In the genomic region with DNA sequence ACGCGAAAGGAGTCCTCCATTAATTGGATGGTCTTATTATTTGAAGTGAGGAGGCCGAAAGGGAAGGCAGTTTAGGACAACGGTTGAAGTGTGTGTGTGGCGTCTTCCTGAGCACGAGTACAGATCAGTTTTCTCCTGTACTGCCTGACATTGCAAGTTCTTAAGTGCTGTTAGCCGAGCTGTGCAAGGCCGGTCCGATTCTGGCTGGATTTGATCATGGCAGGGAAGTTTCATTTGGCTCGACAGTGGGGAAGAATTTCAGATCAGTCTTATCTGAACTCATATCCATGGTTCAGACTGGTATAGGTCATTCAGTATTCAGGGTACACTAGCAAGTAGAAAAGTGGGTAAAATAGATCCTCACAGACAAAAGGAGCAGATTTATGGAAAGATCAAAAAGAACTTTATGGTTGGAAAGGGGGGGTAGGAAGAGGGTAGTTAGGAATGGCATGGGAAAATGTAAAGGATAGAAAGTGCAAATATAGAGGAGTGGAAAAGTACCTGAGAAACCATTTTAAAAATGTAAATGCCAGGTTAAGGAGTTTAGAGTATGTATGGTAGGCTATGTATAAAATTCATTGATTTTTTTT, we compare ENCODE assay signal across 8 cellular contexts.
DNase-seq lines count a peak whose midpoint lies in the region; ATAC-seq and TF ChIP-seq lines count a peak whose summit lies in the region.

No MANE protein-coding gene starts in this region.

- DNase-seq in HEK293T (ENCODE audit: extremely low spot score): no peak
- DNase-seq in substantia nigra (lab: John Stamatoyannopoulos, UW): peak in 2 of 49 donors; percentile 48 to 83
- no peak for DNase-seq in activated CD4-positive, CD25-positive, alpha-beta regulatory T cell (lab: John Stamatoyannopoulos, UW)

- H3K27ac ChIP-seq in iPS-18a (ENCODE audit: low read length) (peak overlapping the region; percentile 91), substantia nigra (ENCODE audit: low read depth, low read length, poor library complexity, severe bottlenecking) (peak overlapping the region; percentile 97)

- POLR2A ChIA-PET in HEK293T (lab: Yijun Ruan, JAX): interaction anchor here (0.6 to 2.9 kb wide), 16 partner anchors 8 to 518 kb away, joined by 3 to 39 read pairs (median 6); a partner anchor contains a TSS

- H3K9ac ChIP-seq in iPS-18a (ENCODE audit: low read length): peak overlapping the region; percentile 82

- H3K27me3 ChIP-seq in iPS-18a (ENCODE audit: control insufficient read depth, insufficient read depth, low read length): no peaks in the 10 kb centered on the region

- H3K4me1 ChIP-seq in iPS-18a (ENCODE audit: control insufficient read depth, low read depth, low read length): peaks cover 8% of the 10 kb centered on the region

- CTCF ChIA-PET in HEK293T (lab: Yijun Ruan, JAX): no interaction called here

- no peaks in the 10 kb centered on the region for H3K9me3 ChIP-seq in iPS-18a (ENCODE audit: control insufficient read depth, low read depth, low read length)

- ATAC-seq in HG03135 (IDR thresholded peaks at IDR 0.05; ENCODE audit: unreplicated experiment) (no peak), HG02981 (IDR thresholded peaks at IDR 0.05; ENCODE audit: unreplicated experiment) (no peak)
- ATAC-seq in activated CD4-positive, CD25-positive, alpha-beta regulatory T cell treated with anti-CD3 and anti-CD28 coated beads, Interleukin-2, amount 50 U/mL, for 24 hours: no peak

- TF ChIP-seq CTCF in WI38 (IDR thresholded peaks at IDR 0.05; ENCODE audit: low read depth, low read length): no peak

- H3K36me3 ChIP-seq in iPS-18a (ENCODE audit: control insufficient read depth, low read depth, low read length): peaks cover 33% of the 10 kb centered on the region

- H3K4me3 ChIP-seq in WI38 (ENCODE audit: low read depth, low read length): peak overlapping the region; percentile 96
- peak overlapping the region; percentile 99 for H3K4me3 ChIP-seq in iPS-18a (ENCODE audit: low read length)

TF ChIP-seq in HEK293T, 16 proteins besides CTCF, POLR2A, EP300 and RAD21:
- TF ChIP-seq LEF1 (IDR thresholded peaks at IDR 0.05; ENCODE audit: borderline replicate concordance): no peak
- peak; percentile 57; the same call in 1 of the 2 replicates for TF ChIP-seq L3MBTL2 (conservative IDR thresholded peaks at IDR 0.05)
